ENCODE assay signal across 8 cellular contexts in genomic region chr4:152500798-152501434, GRCh38. TPM values are rescaled to one million over a fixed set of nuclear protein-coding genes. Genes with fewer than 3 reads are reported as not detected.
DNase-seq lines count a peak whose midpoint lies in the region; ATAC-seq, FAIRE-seq and TF ChIP-seq lines count a peak whose summit lies in the region.

No MANE protein-coding gene starts in this region.

- H3K4me3 Mint-ChIP-seq in T-helper 2 cell treated with Interferon-gamma antibody and Interleukin-4, amounts not matched to agents 5 μg/mL and 100 μg/mL, for 36 hours = no peak overlapping the region
- no peak overlapping the region for H3K4me3 Mint-ChIP-seq in stimulated activated naive CD8-positive, alpha-beta T cell treated with anti-CD3 and anti-CD28 coated beads, Interleukin-15, amount 100 ng/mL, for 72 hours

- peaks cover 14% of the 10 kb centered on the region for H3K4me1 Mint-ChIP-seq in T-helper 2 cell treated with Interferon-gamma antibody and Interleukin-4, amounts not matched to agents 5 μg/mL and 100 μg/mL, for 36 hours (ENCODE audit: low read depth)
- H3K4me1 Mint-ChIP-seq in stimulated activated naive CD8-positive, alpha-beta T cell treated with anti-CD3 and anti-CD28 coated beads, Interleukin-15, amount 100 ng/mL, for 72 hours = peaks cover 40% of the 10 kb centered on the region

- H3K27me3 Mint-ChIP-seq in T-helper 2 cell treated with Interferon-gamma antibody and Interleukin-4, amounts not matched to agents 5 μg/mL and 100 μg/mL, for 36 hours (ENCODE audit: low read depth) = no peaks in the 10 kb centered on the region
- no peaks in the 10 kb centered on the region for H3K27me3 Mint-ChIP-seq in stimulated activated naive CD8-positive, alpha-beta T cell treated with anti-CD3 and anti-CD28 coated beads, Interleukin-15, amount 100 ng/mL, for 72 hours

- H3K9me3 ChIP-seq in A673 (ENCODE audit: low read depth, low read length, poor library complexity, severe bottlenecking) (no peaks in the 10 kb centered on the region), liver (ENCODE audit: control insufficient read depth in 4 of 4, low read length in 3 of 4) (no peaks in the 10 kb centered on the region)

- H3K36me3 ChIP-seq in A673 (ENCODE audit: insufficient read depth, low read length, poor library complexity, severe bottlenecking) (no peaks in the 10 kb centered on the region), liver (ENCODE audit: control insufficient read depth in 4 of 4, insufficient read depth in 3 of 4, low read depth in 1 of 4, low read length in 3 of 4) (no peaks in the 10 kb centered on the region)

- peaks cover 10% of the 10 kb centered on the region for H3K4me1 ChIP-seq in A673 (ENCODE audit: insufficient read depth, low read length, poor library complexity, severe bottlenecking)
- H3K4me1 ChIP-seq in liver (ENCODE audit: control insufficient read depth in 4 of 4, insufficient read depth in 4 of 4, low read length in 3 of 4) = peaks cover 0 to 15% (median 4%) of the 10 kb centered on the region in 4 donors

- POLR2A ChIA-PET in A673 (lab: Charles Lee; ENCODE audit: low non-redundant PET) = no interaction called here

- peak; percentile 70 for ATAC-seq in HG02642 (IDR thresholded peaks at IDR 0.05; ENCODE audit: poor library complexity, unreplicated experiment)
- ATAC-seq in stimulated activated naive CD8-positive, alpha-beta T cell treated with anti-CD3 and anti-CD28 coated beads, Interleukin-15, amount 100 ng/mL, for 72 hours = peak; percentile 72

- H3K9me3 Mint-ChIP-seq in T-helper 2 cell treated with Interferon-gamma antibody and Interleukin-4, amounts not matched to agents 5 μg/mL and 100 μg/mL, for 36 hours = no peaks in the 10 kb centered on the region
- no peaks in the 10 kb centered on the region for H3K9me3 Mint-ChIP-seq in stimulated activated naive CD8-positive, alpha-beta T cell treated with anti-CD3 and anti-CD28 coated beads, Interleukin-15, amount 100 ng/mL, for 72 hours

- peak; percentile 88 for TF ChIP-seq CTCF in A673 (conservative IDR thresholded peaks at IDR 0.05; ENCODE audit: low read depth, low read length)
- TF ChIP-seq CTCF in GM10266 (IDR thresholded peaks at IDR 0.05; ENCODE audit: control insufficient read depth, insufficient read depth, low read depth, missing control alignments) = peak; percentile 70
- peak; percentile 73 for TF ChIP-seq CTCF in liver (IDR thresholded peaks at IDR 0.05; ENCODE audit: low read depth, low read length, missing input control)

- intact Hi-C loops in A673 (cut with micrococcal nuclease; ENCODE audit: unreplicated experiment) = loop anchor here (2.0 kb wide), 1 partner anchor 140 kb away; no protein-coding TSS in a partner anchor

- no peak overlapping the region for H3K4me3 ChIP-seq in A673 (ENCODE audit: low read depth, low read length, poor library complexity, severe bottlenecking)
- no peak overlapping the region for H3K4me3 ChIP-seq in liver (ENCODE audit: low read depth in 1 of 3, low read length in 3 of 3)

- H3K9ac ChIP-seq in liver (ENCODE audit: low read depth in 1 of 2, low read length in 2 of 2) = no peak overlapping the region

- DNase-seq in A673 (ENCODE audit: low spot score) = peak; percentile 89
- DNase-seq in GM10266 (ENCODE audit: extremely low spot score) = peak; percentile 24
- peak; percentile 71 for DNase-seq in NCI-H1436 (lab: John Stamatoyannopoulos, UW)
- peak; percentile 34 for DNase-seq in T-helper 2 cell treated with Interferon-gamma antibody and Interleukin-4, amounts not matched to agents 5 μg/mL and 100 μg/mL, for 36 hours (ENCODE audit: low spot score)
- DNase-seq in stimulated activated naive CD8-positive, alpha-beta T cell treated with anti-CD3 and anti-CD28 coated beads, Interleukin-15, amount 100 ng/mL, for 72 hours = peak; percentile 46 to 62

- peak; percentile 71 for FAIRE-seq in colon (lab: Jason Lieb, UNC)

- H3K36me3 Mint-ChIP-seq in T-helper 2 cell treated with Interferon-gamma antibody and Interleukin-4, amounts not matched to agents 5 μg/mL and 100 μg/mL, for 36 hours (ENCODE audit: low read depth) = peaks cover 2% of the 10 kb centered on the region

- H3K27me3 ChIP-seq in A673 (replicated peaks; ENCODE audit: insufficient read depth, low read depth, low read length, poor library complexity) = no peaks in the 10 kb centered on the region
- no peaks in the 10 kb centered on the region for H3K27me3 ChIP-seq in liver (ENCODE audit: control insufficient read depth in 4 of 4, insufficient read depth in 4 of 4, low read length in 3 of 4)

- WGBS in liver = 1% methylated on average over 1 of the region's 1 CpG

- H3K27ac Mint-ChIP-seq in T-helper 2 cell treated with Interferon-gamma antibody and Interleukin-4, amounts not matched to agents 5 μg/mL and 100 μg/mL, for 36 hours = no peak overlapping the region
- no peak overlapping the region for H3K27ac Mint-ChIP-seq in stimulated activated naive CD8-positive, alpha-beta T cell treated with anti-CD3 and anti-CD28 coated beads, Interleukin-15, amount 100 ng/mL, for 72 hours

- H3K27ac ChIP-seq in A673 (ENCODE audit: low read depth, low read length, poor library complexity, severe bottlenecking) (no peak overlapping the region), liver (ENCODE audit: low read depth in 1 of 2, low read length in 2 of 2) (no peak overlapping the region)

- no TSS peak for BruUV-seq in A673 (replicated peaks; lab: Mats Ljungman, UMichigan)

- CTCF ChIA-PET in A673 (lab: Charles Lee) = interaction anchor here (0.6 to 1.4 kb wide), 17 partner anchors 14 to 1058 kb away, joined by 3 to 13 read pairs (median 4); no protein-coding TSS in a partner anchor

- TF ChIP-seq RAD21 in liver (IDR thresholded peaks at IDR 0.05) = peak; percentile 89 to 92

TF ChIP-seq in liver, 16 proteins besides CTCF, POLR2A, EP300 and RAD21:
- TF ChIP-seq HNF4A (conservative IDR thresholded peaks at IDR 0.05) (no peak), RXRA (IDR thresholded peaks at IDR 0.05) (no peak), JUND (IDR thresholded peaks at IDR 0.05) (no peak), REST (IDR thresholded peaks at IDR 0.05) (no peak), NR2F2 (IDR thresholded peaks at IDR 0.05) (no peak), YY1 (IDR thresholded peaks at IDR 0.05) (no peak), EGR1 (IDR thresholded peaks at IDR 0.05; ENCODE audit: low read depth in 2 of 2) (no peak)

RNA-seq across cellular contexts. Expression of gene FBXW7, which starts 35.0 kb away (rescaled TPM):
- total RNA-seq in A673 (2021) = 30.7 and 33.5 TPM in 2 replicates
- total RNA-seq in liver = 10 to 100 TPM; 22.9 to 56.9 TPM
- polyA plus RNA-seq in liver = 1 to 10 TPM; 4.0 to 9.3 TPM

Comparison
In these comparisons a context has a peak if more than half of its experiments do, and no peak if none do; other contexts are left out.
1. DNase-seq: peak in every context shown above with its lines; median percentile 89 in A673; 71 in NCI-H1436; 54 in stimulated activated naive CD8-positive, alpha-beta T cell treated with anti-CD3 and anti-CD28 coated beads, Interleukin-15, amount 100 ng/mL, for 72 hours; 34 in T-helper 2 cell treated with Interferon-gamma antibody and Interleukin-4, amounts not matched to agents 5 μg/mL and 100 μg/mL, for 36 hours; 24 in GM10266.